22 cellular contexts compared by ENCODE assay signal in genomic region chr2:222431859-222432258, GRCh38. TPM values are rescaled to one million over a fixed set of nuclear protein-coding genes. Genes with fewer than 3 reads are reported as not detected.
A peak's percentile ranks its signal among the peaks of the same experiment; 100 is the strongest.
DNase-seq lines count a peak whose midpoint lies in the region; ATAC-seq and TF ChIP-seq lines count a peak whose summit lies in the region.
"Had no signal": no experiment of that assay in that cellular context is flagged by ENCODE, and none has a peak within 500 bp of the region (broad histone marks: within the 10 kb centered on the region; RNA-seq: fewer than 3 reads in every experiment).

No MANE protein-coding gene starts in this region.

- POLR2A ChIA-PET in MCF 10A (lab: Yijun Ruan, JAX): interaction anchor here (0.6 to 1.5 kb wide), 8 partner anchors 17 to 1193 kb away, joined by 3 to 5 read pairs (median 3); no protein-coding TSS in a partner anchor

- no peak for TF ChIP-seq CTCF in MCF 10A (IDR thresholded peaks at IDR 0.05; ENCODE audit: unreplicated experiment)
- TF ChIP-seq CTCF in mammary epithelial cell (conservative IDR thresholded peaks at IDR 0.05 in 1 of 2, IDR thresholded peaks at IDR 0.05 in 1 of 2; ENCODE audit: extremely low read depth in 1 of 2, insufficient read depth in 1 of 2, low read depth in 1 of 2, low read length in 2 of 2): no peak
- TF ChIP-seq CTCF in progenitor cell of endocrine pancreas (IDR thresholded peaks at IDR 0.05; ENCODE audit: unreplicated experiment): no peak
- no peak for TF ChIP-seq CTCF in GM10266 (IDR thresholded peaks at IDR 0.05; ENCODE audit: control insufficient read depth, insufficient read depth, low read depth, missing control alignments)

- no peaks in the 10 kb centered on the region for H4K20me1 ChIP-seq in mammary epithelial cell (ENCODE audit: insufficient read depth, low read length)
- H4K20me1 ChIP-seq: BLaER1 treated with 17β-estradiol and CSF1 and Interleukin-3, amounts not matched to agents 10 nM and 100 nM had no signal

- no peak overlapping the region for H3K4me3 ChIP-seq in mammary epithelial cell (replicated peaks in 1 of 3; ENCODE audit: insufficient read depth in 1 of 3, low read depth in 2 of 3, low read length in 3 of 3)
- H3K4me3 ChIP-seq: BLaER1 treated with 17β-estradiol and CSF1 and Interleukin-3, amounts not matched to agents 10 nM and 100 nM had no signal

- WGBS in mammary epithelial cell (ENCODE audit: low coverage, missing lambda C conversion rate): 82% methylated on average over 3 of the region's 3 CpGs

- H3K9me3 Mint-ChIP-seq in MCF 10A (ENCODE audit: unreplicated experiment) (peaks cover 7% of the 10 kb centered on the region), memory B cell (peaks cover 3% of the 10 kb centered on the region), progenitor cell of endocrine pancreas (ENCODE audit: low read depth) (peaks cover 8% of the 10 kb centered on the region)
- H3K9me3 Mint-ChIP-seq: CD8-positive, alpha-beta T cell; IgD-negative memory B cell had no signal

- DNase-seq in MCF 10A (ENCODE audit: unreplicated experiment): no peak
- DNase-seq in mammary epithelial cell: no peak
- DNase-seq in memory B cell (ENCODE audit: low spot score in 2 of 2): no peak
- DNase-seq in progenitor cell of endocrine pancreas (ENCODE audit: low spot score, unreplicated experiment): no peak
- DNase-seq in superior temporal gyrus (ENCODE audit: extremely low spot score): no peak
- DNase-seq in GM10266 (ENCODE audit: extremely low spot score): no peak
- DNase-seq: CD8-positive, alpha-beta T cell; DMS 273 treated with DMSO at 0.1 percent for 48 hours; DMS53; DND-41; EL; GOT3; H7; HFFc6 had no signal

- BruUV-seq in MCF 10A (replicated peaks; lab: Mats Ljungman, UMichigan) (no TSS peak), mammary epithelial cell (replicated peaks; lab: Mats Ljungman, UMichigan) (no TSS peak)

- no peak for ATAC-seq in memory B cell (ENCODE audit: low read depth)
- ATAC-seq in GM19455 (IDR thresholded peaks at IDR 0.05; ENCODE audit: unreplicated experiment): no peak
- ATAC-seq: CD8-positive, alpha-beta T cell; HCT116; HepG2 had no signal

- no peaks in the 10 kb centered on the region for H3K36me3 ChIP-seq in mammary epithelial cell (ENCODE audit: insufficient read depth, low read length)
- H3K36me3 ChIP-seq: BLaER1 treated with 17β-estradiol and CSF1 and Interleukin-3, amounts not matched to agents 10 nM and 100 nM had no signal

- intact Hi-C loops in MCF 10A (cut with micrococcal nuclease): no loop called here
- intact Hi-C loops in mammary epithelial cell (cut with micrococcal nuclease): loop anchor here (5.0 kb wide), 1 partner anchor 115 kb away; no protein-coding TSS in a partner anchor

- no peak overlapping the region for H3K9ac ChIP-seq in mammary epithelial cell (ENCODE audit: insufficient read depth, low read length)
- H3K9ac ChIP-seq: BLaER1 treated with 17β-estradiol and CSF1 and Interleukin-3, amounts not matched to agents 10 nM and 100 nM had no signal

- in situ Hi-C loops in mammary epithelial cell (cut with MboI; ENCODE audit: low sequenced_read_pairs in 2 of 2): no loop called here

- H3K4me3 Mint-ChIP-seq in MCF 10A (ENCODE audit: unreplicated experiment) (no peak overlapping the region), memory B cell (no peak overlapping the region), progenitor cell of endocrine pancreas (ENCODE audit: low read depth) (no peak overlapping the region)
- H3K4me3 Mint-ChIP-seq: B cell; CD8-positive, alpha-beta T cell; HFFc6 had no signal

- no peaks in the 10 kb centered on the region for H3K4me1 ChIP-seq in mammary epithelial cell (ENCODE audit: insufficient read depth, low read length)

- no peak overlapping the region for H3K4me2 ChIP-seq in mammary epithelial cell (ENCODE audit: insufficient read depth, low read depth, low read length)
- H3K4me2 ChIP-seq: BLaER1 treated with 17β-estradiol and CSF1 and Interleukin-3, amounts not matched to agents 10 nM and 100 nM had no signal

- H3K27ac Mint-ChIP-seq in MCF 10A (ENCODE audit: low read depth, unreplicated experiment) (peak overlapping the region; percentile 70), memory B cell (peak overlapping the region; percentile 61), progenitor cell of endocrine pancreas (peak overlapping the region; percentile 22)
- H3K27ac Mint-ChIP-seq: B cell; CD8-positive, alpha-beta T cell; HFFc6 had no signal

- no peak overlapping the region for H2AFZ ChIP-seq in mammary epithelial cell (ENCODE audit: low read depth, low read length)

- H3K79me2 ChIP-seq in mammary epithelial cell (ENCODE audit: insufficient read depth, low read length): no peaks in the 10 kb centered on the region

- dilution Hi-C loops in mammary epithelial cell (cut with HindIII; ENCODE audit: low sequenced_read_pairs): no loop called here

- no peak overlapping the region for H3K27ac ChIP-seq in mammary epithelial cell (ENCODE audit: insufficient read depth, low read depth, low read length)
- H3K27ac ChIP-seq: BLaER1 treated with 17β-estradiol and CSF1 and Interleukin-3, amounts not matched to agents 10 nM and 100 nM had no signal

- no peaks in the 10 kb centered on the region for H3K9me3 ChIP-seq in mammary epithelial cell (replicated peaks; ENCODE audit: insufficient read depth, low read length)

- H3K27me3 Mint-ChIP-seq in MCF 10A (ENCODE audit: insufficient read depth, unreplicated experiment): no peaks in the 10 kb centered on the region
- no peaks in the 10 kb centered on the region for H3K27me3 Mint-ChIP-seq in memory B cell
- H3K27me3 Mint-ChIP-seq in progenitor cell of endocrine pancreas: no peaks in the 10 kb centered on the region
- H3K27me3 Mint-ChIP-seq: B cell, IgD-negative memory B cell had no signal

- H3K36me3 Mint-ChIP-seq in MCF 10A (ENCODE audit: insufficient read depth, unreplicated experiment) (peaks cover 68% of the 10 kb centered on the region), memory B cell (no peaks in the 10 kb centered on the region), progenitor cell of endocrine pancreas (ENCODE audit: insufficient read depth) (peaks cover 13% of the 10 kb centered on the region)
- H3K36me3 Mint-ChIP-seq: CD8-positive, alpha-beta T cell; IgD-negative memory B cell had no signal

- no peaks in the 10 kb centered on the region for H3K27me3 ChIP-seq in mammary epithelial cell (ENCODE audit: insufficient read depth, low read length)
- H3K27me3 ChIP-seq: BLaER1 treated with 17β-estradiol and CSF1 and Interleukin-3, amounts not matched to agents 10 nM and 100 nM had no signal

- CTCF ChIA-PET in MCF 10A (lab: Yijun Ruan, JAX): interaction anchor here (1.0 kb wide), 1 partner anchor 46 kb away, joined by 3 read pairs; no protein-coding TSS in a partner anchor
- CTCF ChIA-PET in mammary epithelial cell (lab: Charles Lee; ENCODE audit: low non-redundant PET): no interaction called here

- H3K4me1 Mint-ChIP-seq in MCF 10A (ENCODE audit: insufficient read depth, unreplicated experiment) (peaks cover 48% of the 10 kb centered on the region), memory B cell (peaks cover 33% of the 10 kb centered on the region), progenitor cell of endocrine pancreas (ENCODE audit: low read depth) (peaks cover 33% of the 10 kb centered on the region)

RNA-seq across cellular contexts. Expression of gene SGPP2, which starts 7.5 kb away (rescaled TPM):
- total RNA-seq in MCF 10A (2022) (33.3 and 47.4 TPM in 2 replicates), mammary epithelial cell (1 to 10 TPM; 3.6 to 5.3 TPM), progenitor cell of endocrine pancreas (14.2 and 19.8 TPM in 2 replicates)
- polyA plus RNA-seq in mammary epithelial cell: 0.96 TPM
- polyA minus RNA-seq in mammary epithelial cell: 1.3 TPM
- total RNA-seq: A172, G401, H7, HepG2, HFFc6 had no signal
- polyA plus RNA-seq: HepG2 had no signal
